9 cellular contexts compared by ENCODE assay signal in genomic region chr7:26193432-26194206, GRCh38. TPM values are rescaled to one million over a fixed set of nuclear protein-coding genes. Genes with fewer than 3 reads are reported as not detected.
A peak's percentile ranks its signal among the peaks of the same experiment; 100 is the strongest.
DNase-seq lines count a peak whose midpoint lies in the region; ATAC-seq and TF ChIP-seq lines count a peak whose summit lies in the region.
"Had no signal": no experiment of that assay in that cellular context is flagged by ENCODE, and none has a peak within 500 bp of the region (broad histone marks: within the 10 kb centered on the region; RNA-seq: fewer than 3 reads in every experiment).

No MANE protein-coding gene starts in this region.

- H3K27ac ChIP-seq in CD4-positive, alpha-beta memory T cell (ENCODE audit: low read depth, low read length): peak overlapping the region; percentile 36
- H3K27ac ChIP-seq in colonic mucosa: no peak overlapping the region

- H3K27me3 Mint-ChIP-seq in CD4-positive, alpha-beta memory T cell: no peaks in the 10 kb centered on the region
- H3K27me3 Mint-ChIP-seq in HFFc6 (ENCODE audit: insufficient read depth): peaks cover 12% of the 10 kb centered on the region
- H3K27me3 Mint-ChIP-seq in natural killer cell treated with Interleukin-12 subunit alpha and Interleukin-12 subunit beta and Interleukin-15 and Interleukin-18, amount 100 ng/mL, for 72 hours: no peaks in the 10 kb centered on the region

- TF ChIP-seq CTCF in HFFc6 (IDR thresholded peaks at IDR 0.05) (no peak), colonic mucosa (IDR thresholded peaks at IDR 0.05) (no peak)

- CTCF ChIA-PET in CD4-positive, alpha-beta memory T cell (lab: Charles Lee; ENCODE audit: partially characterized antibody): interaction anchor here (0.6 to 9.9 kb wide), 17 partner anchors 7 to 301 kb away, joined by 3 to 212 read pairs (median 3); partner anchors contain the start of genes CBX3, HNRNPA2B1 and NFE2L3

- H3K9me3 ChIP-seq in CD4-positive, alpha-beta memory T cell (ENCODE audit: control insufficient read depth in 1 of 2, low read length in 2 of 2): no peaks in the 10 kb centered on the region
- H3K9me3 ChIP-seq in colonic mucosa: no peaks in the 10 kb centered on the region
- H3K9me3 ChIP-seq: MG63 had no signal

- H3K27me3 ChIP-seq in CD4-positive, alpha-beta memory T cell (ENCODE audit: insufficient read depth, low read length): no peaks in the 10 kb centered on the region
- H3K27me3 ChIP-seq in colonic mucosa: no peaks in the 10 kb centered on the region
- H3K27me3 ChIP-seq: MG63 had no signal

- peaks cover 84 to 93% of the 10 kb centered on the region in 2 donors for H3K36me3 Mint-ChIP-seq in CD4-positive, alpha-beta memory T cell
- H3K36me3 Mint-ChIP-seq in HFFc6 (ENCODE audit: low read depth): peaks cover 87% of the 10 kb centered on the region
- peaks cover 73 to 95% of the 10 kb centered on the region in 2 donors for H3K36me3 Mint-ChIP-seq in activated naive CD4-positive, alpha-beta T cell treated with anti-CD3 and anti-CD28 coated beads, Interleukin-2, amount 50 U/mL, for 72 hours
- H3K36me3 Mint-ChIP-seq in natural killer cell treated with Interleukin-12 subunit alpha and Interleukin-12 subunit beta and Interleukin-15 and Interleukin-18, amount 100 ng/mL, for 72 hours: peaks cover 83% of the 10 kb centered on the region

- H3K4me1 ChIP-seq in CD4-positive, alpha-beta memory T cell (ENCODE audit: insufficient read depth, low read length): peaks cover 90% of the 10 kb centered on the region
- H3K4me1 ChIP-seq in colonic mucosa: peaks cover 22% of the 10 kb centered on the region

- intact Hi-C loops in CD4-positive, alpha-beta memory T cell (cut with micrococcal nuclease): no loop called here
- intact Hi-C loops in colonic mucosa (cut with DNase I): loop anchor here (10.0 kb wide), 2 partner anchors 171 to 309 kb away; no protein-coding TSS in a partner anchor

- H3K9me3 Mint-ChIP-seq in CD4-positive, alpha-beta memory T cell: peaks cover 0 to 4% (median 0%) of the 10 kb centered on the region in 8 donors
- H3K9me3 Mint-ChIP-seq in HFFc6: no peaks in the 10 kb centered on the region
- no peaks in the 10 kb centered on the region for H3K9me3 Mint-ChIP-seq in activated naive CD4-positive, alpha-beta T cell treated with anti-CD3 and anti-CD28 coated beads, Interleukin-2, amount 50 U/mL, for 72 hours
- no peaks in the 10 kb centered on the region for H3K9me3 Mint-ChIP-seq in natural killer cell treated with Interleukin-12 subunit alpha and Interleukin-12 subunit beta and Interleukin-15 and Interleukin-18, amount 100 ng/mL, for 72 hours

- peaks cover 64 to 93% (median 75%) of the 10 kb centered on the region in 4 donors for H3K4me1 Mint-ChIP-seq in CD4-positive, alpha-beta memory T cell
- peaks cover 77% of the 10 kb centered on the region for H3K4me1 Mint-ChIP-seq in HFFc6 (ENCODE audit: low read depth)
- peaks cover 72 to 87% of the 10 kb centered on the region in 2 donors for H3K4me1 Mint-ChIP-seq in natural killer cell treated with Interleukin-12 subunit alpha and Interleukin-12 subunit beta and Interleukin-15 and Interleukin-18, amount 100 ng/mL, for 72 hours (ENCODE audit: low read depth in 2 of 2)

- no peak overlapping the region for H3K9ac ChIP-seq in colonic mucosa (ENCODE audit: low read depth in 2 of 2, low read length in 2 of 2)

- peak overlapping the region; percentile 38 to 100 (median 79) for H3K4me3 Mint-ChIP-seq in CD4-positive, alpha-beta memory T cell
- H3K4me3 Mint-ChIP-seq in HFFc6: peak overlapping the region; percentile 60
- H3K4me3 Mint-ChIP-seq in natural killer cell treated with Interleukin-12 subunit alpha and Interleukin-12 subunit beta and Interleukin-15 and Interleukin-18, amount 100 ng/mL, for 72 hours: peak overlapping the region; percentile 86

- no peak for DNase-seq in CD4-positive, alpha-beta memory T cell
- no peak for DNase-seq in HFFc6
- no peak for DNase-seq in activated naive CD4-positive, alpha-beta T cell treated with anti-CD3 and anti-CD28 coated beads, Interleukin-2, amount 50 U/mL, for 72 hours (ENCODE audit: low spot score in 2 of 2)
- no peak for DNase-seq in natural killer cell treated with Interleukin-12 subunit alpha and Interleukin-12 subunit beta and Interleukin-15 and Interleukin-18, amount 100 ng/mL, for 72 hours (ENCODE audit: low spot score)
- no peak for DNase-seq in NCI-H2196 (lab: John Stamatoyannopoulos, UW; ENCODE audit: unreplicated experiment)
- no peak for DNase-seq in colonic mucosa
- DNase-seq: MG63 had no signal

- POLR2A ChIA-PET in CD4-positive, alpha-beta memory T cell (lab: Charles Lee; ENCODE audit: partially characterized antibody): interaction anchor here (1.1 to 13.1 kb wide), 14 partner anchors 7 to 115 kb away, joined by 3 to 369 read pairs (median 12); partner anchors contain the start of genes CBX3, HNRNPA2B1 and NFE2L3

- no peak for ATAC-seq in activated naive CD4-positive, alpha-beta T cell treated with anti-CD3 and anti-CD28 coated beads, Interleukin-2, amount 50 U/mL, for 72 hours
- ATAC-seq in natural killer cell treated with Interleukin-12 subunit alpha and Interleukin-12 subunit beta and Interleukin-15 and Interleukin-18, amount 100 ng/mL, for 72 hours: peak; percentile 37 to 49
- ATAC-seq in HG03432 (IDR thresholded peaks at IDR 0.05; ENCODE audit: unreplicated experiment) (no peak), HG03196 (IDR thresholded peaks at IDR 0.05; ENCODE audit: unreplicated experiment) (no peak)

- H3K27ac Mint-ChIP-seq in CD4-positive, alpha-beta memory T cell: peak overlapping the region; percentile 38 to 99 (median 89)
- peak overlapping the region; percentile 79 for H3K27ac Mint-ChIP-seq in HFFc6
- H3K27ac Mint-ChIP-seq in activated naive CD4-positive, alpha-beta T cell treated with anti-CD3 and anti-CD28 coated beads, Interleukin-2, amount 50 U/mL, for 72 hours: peak overlapping the region; percentile 99 to 100
- H3K27ac Mint-ChIP-seq in natural killer cell treated with Interleukin-12 subunit alpha and Interleukin-12 subunit beta and Interleukin-15 and Interleukin-18, amount 100 ng/mL, for 72 hours: peak overlapping the region; percentile 100

- no peak overlapping the region for H3K4me3 ChIP-seq in CD4-positive, alpha-beta memory T cell (ENCODE audit: low read length in 2 of 2)
- no peak overlapping the region for H3K4me3 ChIP-seq in colonic mucosa
- H3K4me3 ChIP-seq: MG63 had no signal

- H3K36me3 ChIP-seq in CD4-positive, alpha-beta memory T cell (ENCODE audit: insufficient read depth, low read length): peaks cover 85% of the 10 kb centered on the region
- H3K36me3 ChIP-seq in colonic mucosa: peaks cover 53% of the 10 kb centered on the region

RNA-seq across cellular contexts. Expression of gene HNRNPA2B1, which starts 6.9 kb away (rescaled TPM):
- 100 to 1,000 TPM; 450 to 466 TPM for total RNA-seq in CD4-positive, alpha-beta memory T cell
- 100 to 1,000 TPM; 475 to 700 TPM for polyA plus RNA-seq in CD4-positive, alpha-beta memory T cell
- 100 to 1,000 TPM; 403 to 643 (median 565) TPM for total RNA-seq in HFFc6 (2021; fragmentation: NEBNext Ultra II Directional; extraction: Animal tissue kit (Norgen Biotek cat#: 25700))
- total RNA-seq in activated naive CD4-positive, alpha-beta T cell treated with anti-CD3 and anti-CD28 coated beads, Interleukin-2, amount 50 U/mL, for 72 hours: 100 to 1,000 TPM; 695 to 940 TPM
- 1,000 to 10,000 TPM in 1 of 2 donors, 100 to 1,000 TPM in 1; 824 to 1,096 TPM for total RNA-seq in natural killer cell treated with Interleukin-12 subunit alpha and Interleukin-12 subunit beta and Interleukin-15 and Interleukin-18, amount 100 ng/mL, for 72 hours
- 100 to 1,000 TPM; 447 to 769 TPM for total RNA-seq in colonic mucosa

RNA-seq across cellular contexts. Expression of gene CBX3, which starts 7.9 kb away (rescaled TPM):
- 100 to 1,000 TPM; 160 to 173 TPM for total RNA-seq in CD4-positive, alpha-beta memory T cell
- 100 to 1,000 TPM; 105 to 180 TPM for polyA plus RNA-seq in CD4-positive, alpha-beta memory T cell
- total RNA-seq in HFFc6 (2021; fragmentation: NEBNext Ultra II Directional; extraction: Animal tissue kit (Norgen Biotek cat#: 25700)): 100 to 1,000 TPM; 115 to 150 (median 140) TPM
- total RNA-seq in activated naive CD4-positive, alpha-beta T cell treated with anti-CD3 and anti-CD28 coated beads, Interleukin-2, amount 50 U/mL, for 72 hours: 100 to 1,000 TPM; 212 to 271 TPM
- total RNA-seq in natural killer cell treated with Interleukin-12 subunit alpha and Interleukin-12 subunit beta and Interleukin-15 and Interleukin-18, amount 100 ng/mL, for 72 hours: 100 to 1,000 TPM; 184 to 218 TPM
- 100 to 1,000 TPM; 102 to 135 TPM for total RNA-seq in colonic mucosa

RNA-seq across cellular contexts. Expression of gene NFE2L3, which starts 41.6 kb away (rescaled TPM):
- 1 to 10 TPM; 7.5 to 7.9 TPM for total RNA-seq in CD4-positive, alpha-beta memory T cell
- 1 to 10 TPM; 7.9 to 9.6 TPM for polyA plus RNA-seq in CD4-positive, alpha-beta memory T cell
- total RNA-seq in HFFc6 (2021; fragmentation: NEBNext Ultra II Directional; extraction: Animal tissue kit (Norgen Biotek cat#: 25700)): 1 to 10 TPM; 2.3 to 6.5 (median 2.7) TPM
- total RNA-seq in activated naive CD4-positive, alpha-beta T cell treated with anti-CD3 and anti-CD28 coated beads, Interleukin-2, amount 50 U/mL, for 72 hours: 10 to 100 TPM; 13.0 to 24.0 TPM
- 10 to 100 TPM; 21.3 to 29.1 TPM for total RNA-seq in natural killer cell treated with Interleukin-12 subunit alpha and Interleukin-12 subunit beta and Interleukin-15 and Interleukin-18, amount 100 ng/mL, for 72 hours
- 10 to 100 TPM; 12.0 to 13.0 TPM for total RNA-seq in colonic mucosa

Comparison
In these comparisons a context has a peak if more than half of its experiments do, and no peak if none do; other contexts are left out.
1. ATAC-seq: peak in natural killer cell treated with Interleukin-12 subunit alpha and Interleukin-12 subunit beta and Interleukin-15 and Interleukin-18, amount 100 ng/mL, for 72 hours (2 of 2); none in activated naive CD4-positive, alpha-beta T cell treated with anti-CD3 and anti-CD28 coated beads, Interleukin-2, amount 50 U/mL, for 72 hours (0 of 2), HG03432 (single experiment) and HG03196 (single experiment).
2. Peak in every context shown above with its lines, with median percentiles within 50 percentile points of each other: H3K27ac Mint-ChIP-seq and H3K4me3 Mint-ChIP-seq.